In genomic region chr12:114611145-114612018, GRCh38 we compare ENCODE assay signal across 13 cellular contexts.
DNase-seq lines count a peak whose midpoint lies in the region; ATAC-seq and TF ChIP-seq lines count a peak whose summit lies in the region.
"Had no signal": no experiment of that assay in that cellular context is flagged by ENCODE, and none has a peak within 500 bp of the region (broad histone marks: within the 10 kb centered on the region; RNA-seq: fewer than 3 reads in every experiment).

No MANE protein-coding gene starts in this region.

- no peaks in the 10 kb centered on the region for H3K27me3 ChIP-seq in neural progenitor cell

- H4K20me1 ChIP-seq in neural progenitor cell (ENCODE audit: low read depth), result no peaks in the 10 kb centered on the region

- peak; percentile 99 for ATAC-seq in left colon
- ATAC-seq in GM18870 (IDR thresholded peaks at IDR 0.05; ENCODE audit: unreplicated experiment), result no peak
- ATAC-seq in natural killer cell, result no peak
- ATAC-seq: CD8-positive, alpha-beta T cell; PC-3 had no signal

- H2AFZ ChIP-seq in neural progenitor cell (replicated peaks), result no peak overlapping the region

- DNase-seq in Caki2 (ENCODE audit: low read depth) (peak; percentile 3), LoVo (ENCODE audit: low spot score) (peak; percentile 71), left colon (peak in 1 of 2 donors; percentile 47), progenitor cell of endocrine pancreas (ENCODE audit: low spot score, unreplicated experiment) (no peak), neural progenitor cell (ENCODE audit: low spot score) (no peak), natural killer cell (no peak)
- DNase-seq in activated effector memory CD4-positive, alpha-beta T cell treated with Interleukin-2 at 50 U/mL for 16 hours, result no peak
- DNase-seq: CD8-positive, alpha-beta T cell; NCI-H1436; NCI-H2081 treated with DMSO at 0.1 percent for 48 hours; PC-3; SK-N-SH had no signal

- no peaks in the 10 kb centered on the region for H3K9me3 ChIP-seq in neural progenitor cell (ENCODE audit: low read depth)
- H3K9me3 ChIP-seq: SK-N-SH had no signal

- H3K9me3 Mint-ChIP-seq in progenitor cell of endocrine pancreas (ENCODE audit: low read depth), result peaks cover 3% of the 10 kb centered on the region
- no peaks in the 10 kb centered on the region for H3K9me3 Mint-ChIP-seq in neural progenitor cell
- H3K9me3 Mint-ChIP-seq in natural killer cell, result peaks cover 4% of the 10 kb centered on the region in 2 donors

- H3K4me1 Mint-ChIP-seq in progenitor cell of endocrine pancreas (ENCODE audit: low read depth) (peaks cover 19% of the 10 kb centered on the region), neural progenitor cell (no peaks in the 10 kb centered on the region), natural killer cell (no peaks in the 10 kb centered on the region)

- no peak for TF ChIP-seq CTCF in progenitor cell of endocrine pancreas (IDR thresholded peaks at IDR 0.05; ENCODE audit: unreplicated experiment)
- TF ChIP-seq CTCF in neural progenitor cell (IDR thresholded peaks at IDR 0.05), result no peak
- no peak for TF ChIP-seq CTCF in natural killer cell (IDR thresholded peaks at IDR 0.05)

- H3K27ac Mint-ChIP-seq in progenitor cell of endocrine pancreas (peak overlapping the region; percentile 72), neural progenitor cell (no peak overlapping the region), natural killer cell (no peak overlapping the region)
- H3K27ac Mint-ChIP-seq: CD8-positive, alpha-beta T cell had no signal

- H3K4me3 Mint-ChIP-seq in progenitor cell of endocrine pancreas (ENCODE audit: low read depth) (no peak overlapping the region), neural progenitor cell (no peak overlapping the region), natural killer cell (no peak overlapping the region)
- H3K4me3 Mint-ChIP-seq: CD8-positive, alpha-beta T cell had no signal

- H3K27ac ChIP-seq in neural progenitor cell, result no peak overlapping the region

- H3K9ac ChIP-seq in neural progenitor cell, result no peak overlapping the region
- H3K9ac ChIP-seq: SK-N-SH had no signal

- H3K4me1 ChIP-seq in neural progenitor cell, result no peaks in the 10 kb centered on the region

- intact Hi-C loops in left colon (cut with DNase I, micrococcal nuclease) (no loop called here), natural killer cell (cut with micrococcal nuclease) (no loop called here)

- in situ Hi-C loops in Caki2 (cut with HindIII; ENCODE audit: low pct_unique_long_range_greater_than_20kb, low sequenced_read_pairs), result no loop called here

- H3K36me3 ChIP-seq in neural progenitor cell, result no peaks in the 10 kb centered on the region

- no peaks in the 10 kb centered on the region for H3K36me3 Mint-ChIP-seq in progenitor cell of endocrine pancreas (ENCODE audit: insufficient read depth)
- no peaks in the 10 kb centered on the region for H3K36me3 Mint-ChIP-seq in neural progenitor cell
- H3K36me3 Mint-ChIP-seq in natural killer cell, result peaks cover 7% of the 10 kb centered on the region
- H3K36me3 Mint-ChIP-seq: CD8-positive, alpha-beta T cell had no signal

- no peaks in the 10 kb centered on the region for H3K79me2 ChIP-seq in neural progenitor cell (ENCODE audit: low read depth)

- H3K27me3 Mint-ChIP-seq in progenitor cell of endocrine pancreas, result no peaks in the 10 kb centered on the region
- H3K27me3 Mint-ChIP-seq in neural progenitor cell (ENCODE audit: insufficient read depth, low read depth), result no peaks in the 10 kb centered on the region
- H3K27me3 Mint-ChIP-seq in natural killer cell (ENCODE audit: low read depth in 2 of 2), result no peaks in the 10 kb centered on the region

- H3F3A ChIP-seq in neural progenitor cell (ENCODE audit: low read depth), result no peaks in the 10 kb centered on the region

- no peak overlapping the region for H3K4me2 ChIP-seq in neural progenitor cell
- H3K4me2 ChIP-seq: SK-N-SH had no signal

- no peak overlapping the region for H3K4me3 ChIP-seq in neural progenitor cell

Comparison
In these comparisons a context has a peak if more than half of its experiments do, and no peak if none do; other contexts are left out.
1. DNase-seq: peak in Caki2 (single experiment) and LoVo (single experiment); none in progenitor cell of endocrine pancreas (single experiment), neural progenitor cell (single experiment), natural killer cell (single experiment) and activated effector memory CD4-positive, alpha-beta T cell treated with Interleukin-2 at 50 U/mL for 16 hours (single experiment).